ENCODE assay signal across 1 cellular context in the genomic region with DNA sequence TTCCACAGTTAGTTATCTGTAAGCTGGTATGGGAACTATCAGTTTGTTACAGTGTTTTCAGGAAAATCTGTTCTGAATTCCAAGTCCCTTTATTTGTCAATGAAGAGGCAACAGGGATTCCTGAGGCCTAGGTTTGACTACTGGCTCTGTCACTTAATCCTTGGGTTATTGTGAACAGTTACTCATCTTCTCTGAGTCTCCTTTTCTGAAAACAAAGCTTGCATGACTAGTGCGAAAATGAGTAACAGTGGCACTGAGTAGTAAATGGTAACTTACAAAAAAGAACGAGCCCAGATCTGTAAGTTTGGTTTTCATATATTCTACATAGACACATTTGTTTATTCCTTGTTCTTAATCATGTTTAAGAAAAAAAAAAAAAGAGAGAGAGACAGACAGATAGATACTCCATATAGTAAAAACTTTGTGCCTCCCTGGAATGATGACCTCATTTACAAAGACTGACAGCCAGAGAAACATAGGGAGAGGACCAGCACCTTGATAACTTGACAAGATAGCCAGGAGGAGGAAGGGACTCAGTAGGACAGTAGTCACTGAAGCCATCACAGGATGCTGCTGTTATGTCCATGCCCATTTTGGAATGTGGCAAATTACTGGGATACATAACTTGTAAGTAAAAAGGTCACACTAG.
TF ChIP-seq lines count a peak whose summit lies in the region.

No MANE protein-coding gene starts in this region.

TF ChIP-seq in IMR-90, 13 proteins besides CTCF, POLR2A, EP300 and RAD21:
- TF ChIP-seq MAFK (IDR thresholded peaks at IDR 0.05; ENCODE audit: low read depth, low read length) (no peak), SMC3 (IDR thresholded peaks at IDR 0.05; ENCODE audit: low read depth, low read length) (no peak), RCOR1 (IDR thresholded peaks at IDR 0.05; ENCODE audit: insufficient replicate concordance, low read length) (no peak), MAZ (IDR thresholded peaks at IDR 0.05; ENCODE audit: borderline replicate concordance, low read depth, low read length) (no peak), CEBPB (IDR thresholded peaks at IDR 0.05; ENCODE audit: low read depth, low read length) (no peak)
TF ChIP-seq in IMR-90: peak in this region for 0.
